ENCODE assay signal across 18 cellular contexts in the genomic region with DNA sequence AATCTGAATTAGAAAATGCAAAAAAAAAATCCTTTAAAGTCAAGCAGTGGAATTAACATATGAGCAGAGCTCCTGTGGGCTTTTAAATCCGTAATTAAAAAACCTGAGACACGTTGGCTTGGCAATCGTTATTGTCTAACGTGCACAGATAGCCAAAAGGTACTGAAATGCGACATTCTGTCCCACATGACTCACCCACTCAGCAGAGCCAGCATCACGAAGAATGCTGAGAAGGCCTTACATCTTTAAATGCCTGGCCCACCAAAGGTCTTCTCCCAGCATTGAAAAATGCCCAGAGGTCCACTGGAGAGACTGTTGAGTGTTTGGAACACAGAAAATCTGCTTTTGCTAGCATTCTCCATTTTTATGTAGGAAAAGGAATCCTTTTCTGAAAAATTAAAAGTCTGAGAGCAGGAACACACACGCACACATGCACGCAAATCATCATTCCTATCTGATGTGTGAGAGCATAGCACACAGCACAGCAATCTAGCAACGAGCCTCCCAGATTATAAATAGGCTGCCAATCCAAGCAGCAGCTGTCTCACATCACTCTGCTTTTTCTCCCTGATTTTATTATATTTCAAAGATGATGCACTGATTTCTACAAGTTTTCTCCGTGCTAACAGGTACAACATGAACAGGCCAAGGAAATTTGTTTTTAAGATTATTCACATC.
DNase-seq lines count a peak whose midpoint lies in the region; ATAC-seq and TF ChIP-seq lines count a peak whose summit lies in the region.
"Had no signal": no experiment of that assay in that cellular context is flagged by ENCODE, and none has a peak within 500 bp of the region (broad histone marks: within the 10 kb centered on the region; RNA-seq: fewer than 3 reads in every experiment).

No MANE protein-coding gene starts in this region.

- H3K27me3 Mint-ChIP-seq in endodermal cell (ENCODE audit: insufficient read depth) (no peaks in the 10 kb centered on the region), nephron progenitor cell (ENCODE audit: low read depth, poor library complexity) (no peaks in the 10 kb centered on the region)
- no peaks in the 10 kb centered on the region for H3K27me3 Mint-ChIP-seq in activated naive CD8-positive, alpha-beta T cell treated with anti-CD3 and anti-CD28 coated beads, Interleukin-2, amount 50 U/mL, for 24 hours

- no peak for TF ChIP-seq RAD21 in SK-N-SH (IDR thresholded peaks at IDR 0.05; ENCODE audit: low read length)

- TF ChIP-seq CTCF in SK-N-SH (IDR thresholded peaks at IDR 0.05) (no peak), endodermal cell (conservative IDR thresholded peaks at IDR 0.05) (no peak), nephron progenitor cell (IDR thresholded peaks at IDR 0.05) (no peak)

- H3K4me1 Mint-ChIP-seq in endodermal cell (peaks cover 4% of the 10 kb centered on the region), nephron progenitor cell (no peaks in the 10 kb centered on the region)
- H3K4me1 Mint-ChIP-seq in activated naive CD8-positive, alpha-beta T cell treated with anti-CD3 and anti-CD28 coated beads, Interleukin-2, amount 50 U/mL, for 24 hours = no peaks in the 10 kb centered on the region
- H3K4me1 Mint-ChIP-seq: neural crest cell had no signal

- H3K4me1 ChIP-seq in SK-N-SH (ENCODE audit: control insufficient read depth in 1 of 2, insufficient read depth in 2 of 2, low read depth in 1 of 2, low read length in 1 of 2) (peaks cover 8 to 17% of the 10 kb centered on the region in 2 experiments), endodermal cell (ENCODE audit: control insufficient read depth, insufficient read depth, low read length) (peaks cover 4% of the 10 kb centered on the region)
- H3K4me1 ChIP-seq: colonic mucosa, vagina had no signal

- peaks cover 23% of the 10 kb centered on the region for H3F3A ChIP-seq in SK-N-SH (replicated peaks; ENCODE audit: insufficient read depth)

- TF ChIP-seq EP300 in SK-N-SH (IDR thresholded peaks at IDR 0.05; ENCODE audit: borderline replicate concordance in 1 of 2, low read depth in 1 of 2, low read length in 1 of 2) = no peak

- H3K27me3 ChIP-seq in SK-N-SH (ENCODE audit: insufficient read depth) (no peaks in the 10 kb centered on the region), endodermal cell (ENCODE audit: control insufficient read depth, insufficient read depth, low read length, poor library complexity, severe bottlenecking) (no peaks in the 10 kb centered on the region)
- H3K27me3 ChIP-seq: colonic mucosa, vagina had no signal

- H3K36me3 Mint-ChIP-seq in endodermal cell (ENCODE audit: low read depth) (no peaks in the 10 kb centered on the region), nephron progenitor cell (ENCODE audit: low read depth) (peaks cover 9% of the 10 kb centered on the region)
- no peaks in the 10 kb centered on the region for H3K36me3 Mint-ChIP-seq in activated naive CD8-positive, alpha-beta T cell treated with anti-CD3 and anti-CD28 coated beads, Interleukin-2, amount 50 U/mL, for 24 hours (ENCODE audit: low read depth)
- H3K36me3 Mint-ChIP-seq: activated naive CD4-positive, alpha-beta T cell treated with anti-CD3 and anti-CD28 coated beads, Interleukin-2, amount 50 U/mL, for 72 hours had no signal

- peak overlapping the region; percentile 44 to 73; a peak in 3 of 4 replicates for H3K27ac ChIP-seq in SK-N-SH (ENCODE audit: low read depth in 2 of 2, low read length in 1 of 2)
- no peak overlapping the region for H3K27ac ChIP-seq in endodermal cell (ENCODE audit: low read depth, low read length)
- H3K27ac ChIP-seq: colonic mucosa, vagina had no signal

- no peak overlapping the region for H2AFZ ChIP-seq in SK-N-SH (ENCODE audit: low read depth)

- H3K9me3 ChIP-seq in SK-N-SH = no peaks in the 10 kb centered on the region
- no peaks in the 10 kb centered on the region for H3K9me3 ChIP-seq in endodermal cell (ENCODE audit: control insufficient read depth, low read length)
- H3K9me3 ChIP-seq: colonic mucosa, vagina had no signal

- H4K20me1 ChIP-seq in SK-N-SH (ENCODE audit: insufficient read depth) = peaks cover 8% of the 10 kb centered on the region

- POLR2A ChIA-PET in SK-N-SH (lab: Yijun Ruan, JAX) = no interaction called here

- ATAC-seq in HG03457 (IDR thresholded peaks at IDR 0.05; ENCODE audit: unreplicated experiment) (no peak), GM21723 (IDR thresholded peaks at IDR 0.05; ENCODE audit: unreplicated experiment) (no peak), GM18873 (IDR thresholded peaks at IDR 0.05; ENCODE audit: low FRiP score, unreplicated experiment) (no peak)
- ATAC-seq in activated naive CD8-positive, alpha-beta T cell treated with anti-CD3 and anti-CD28 coated beads, Interleukin-2, amount 50 U/mL, for 24 hours = no peak
- ATAC-seq: activated naive CD4-positive, alpha-beta T cell treated with anti-CD3 and anti-CD28 coated beads, Interleukin-2, amount 50 U/mL, for 72 hours; sciatic nerve had no signal

- DNase-seq in AG20443 (ENCODE audit: low spot score) (peak; percentile 82), SK-N-SH (no peak), endodermal cell (no peak), nephron progenitor cell (no peak)
- DNase-seq in activated naive CD8-positive, alpha-beta T cell treated with anti-CD3 and anti-CD28 coated beads, Interleukin-2, amount 50 U/mL, for 24 hours = no peak
- DNase-seq: activated CD4-positive, alpha-beta T cell treated with anti-CD3 and anti-CD28 coated beads for 1 hour; colonic mucosa; erythroblast; RPMI8226; stimulated activated naive CD4-positive, alpha-beta T cell had no signal

- H3K36me3 ChIP-seq in SK-N-SH (replicated peaks in 1 of 2; ENCODE audit: control insufficient read depth in 1 of 2, insufficient read depth in 2 of 2, low read length in 1 of 2) (no peaks in the 10 kb centered on the region), endodermal cell (ENCODE audit: control insufficient read depth, insufficient read depth, low read length) (no peaks in the 10 kb centered on the region)
- H3K36me3 ChIP-seq: colonic mucosa, vagina had no signal

- H3K27ac Mint-ChIP-seq in endodermal cell (peak overlapping the region; percentile 59), nephron progenitor cell (peak overlapping the region; percentile 27)
- H3K27ac Mint-ChIP-seq in activated naive CD8-positive, alpha-beta T cell treated with anti-CD3 and anti-CD28 coated beads, Interleukin-2, amount 50 U/mL, for 24 hours = no peak overlapping the region
- H3K27ac Mint-ChIP-seq: activated naive CD4-positive, alpha-beta T cell treated with anti-CD3 and anti-CD28 coated beads, Interleukin-2, amount 50 U/mL, for 72 hours; T-helper 1 cell treated with Interleukin-12 subunit alpha and Interleukin-12 subunit beta and Interleukin-4 antibody, amounts not matched to agents 30 μg/mL and 1 μg/mL, for 36 hours had no signal

- H3K79me2 ChIP-seq in SK-N-SH (ENCODE audit: insufficient read depth) = peaks cover 15% of the 10 kb centered on the region

- WGBS in SK-N-SH (ENCODE audit: low lambda C conversion rate) = 44% methylated on average over 10 of the region's 10 CpGs
- WGBS in endodermal cell (ENCODE audit: insufficient coverage in 1 of 2, insufficient read length in 1 of 2), 2 experiments = 80 to 81% methylated on average over 10 of the region's 10 CpGs

- no peaks in the 10 kb centered on the region for H3K9me2 ChIP-seq in SK-N-SH

- CTCF ChIA-PET in SK-N-SH (lab: Yijun Ruan, JAX) = interaction anchor here (1.3 to 1.5 kb wide), 2 partner anchors 20 to 62 kb away, joined by 6 to 9 read pairs; no protein-coding TSS in a partner anchor

- peak overlapping the region; percentile 45 for H3K4me2 ChIP-seq in SK-N-SH

- H3K4me3 ChIP-seq in SK-N-SH (ENCODE audit: low read depth in 2 of 2, low read length in 1 of 2) = no peak overlapping the region; a peak in 2 of 4 replicates
- H3K4me3 ChIP-seq in endodermal cell (ENCODE audit: low read length) = no peak overlapping the region
- H3K4me3 ChIP-seq: colonic mucosa, vagina had no signal

- H3K9me3 Mint-ChIP-seq in endodermal cell (no peaks in the 10 kb centered on the region), nephron progenitor cell (no peaks in the 10 kb centered on the region)
- no peaks in the 10 kb centered on the region for H3K9me3 Mint-ChIP-seq in activated naive CD8-positive, alpha-beta T cell treated with anti-CD3 and anti-CD28 coated beads, Interleukin-2, amount 50 U/mL, for 24 hours
- H3K9me3 Mint-ChIP-seq: activated naive CD4-positive, alpha-beta T cell treated with anti-CD3 and anti-CD28 coated beads, Interleukin-2, amount 50 U/mL, for 72 hours; neural crest cell; T-helper 1 cell treated with Interleukin-12 subunit alpha and Interleukin-12 subunit beta and Interleukin-4 antibody, amounts not matched to agents 30 μg/mL and 1 μg/mL, for 36 hours had no signal

- H3K9ac ChIP-seq in SK-N-SH (peak overlapping the region; percentile 42; the same call in 1 of the 2 replicates), endodermal cell (ENCODE audit: extremely low read depth, low read length, poor library complexity, severe bottlenecking) (no peak overlapping the region)

- no peak overlapping the region for H3K4me3 Mint-ChIP-seq in endodermal cell
- H3K4me3 Mint-ChIP-seq in nephron progenitor cell = no peak overlapping the region
- H3K4me3 Mint-ChIP-seq in activated naive CD8-positive, alpha-beta T cell treated with anti-CD3 and anti-CD28 coated beads, Interleukin-2, amount 50 U/mL, for 24 hours = no peak overlapping the region
- H3K4me3 Mint-ChIP-seq: neural crest cell; T-helper 1 cell treated with Interleukin-12 subunit alpha and Interleukin-12 subunit beta and Interleukin-4 antibody, amounts not matched to agents 30 μg/mL and 1 μg/mL, for 36 hours had no signal

TF ChIP-seq in SK-N-SH, 30 proteins besides CTCF, POLR2A, EP300 and RAD21 (continues in another document):
- TF ChIP-seq EZH2phosphoT487 (IDR thresholded peaks at IDR 0.05; ENCODE audit: borderline replicate concordance, low read depth) = no peak
- TF ChIP-seq, protein P1, sequence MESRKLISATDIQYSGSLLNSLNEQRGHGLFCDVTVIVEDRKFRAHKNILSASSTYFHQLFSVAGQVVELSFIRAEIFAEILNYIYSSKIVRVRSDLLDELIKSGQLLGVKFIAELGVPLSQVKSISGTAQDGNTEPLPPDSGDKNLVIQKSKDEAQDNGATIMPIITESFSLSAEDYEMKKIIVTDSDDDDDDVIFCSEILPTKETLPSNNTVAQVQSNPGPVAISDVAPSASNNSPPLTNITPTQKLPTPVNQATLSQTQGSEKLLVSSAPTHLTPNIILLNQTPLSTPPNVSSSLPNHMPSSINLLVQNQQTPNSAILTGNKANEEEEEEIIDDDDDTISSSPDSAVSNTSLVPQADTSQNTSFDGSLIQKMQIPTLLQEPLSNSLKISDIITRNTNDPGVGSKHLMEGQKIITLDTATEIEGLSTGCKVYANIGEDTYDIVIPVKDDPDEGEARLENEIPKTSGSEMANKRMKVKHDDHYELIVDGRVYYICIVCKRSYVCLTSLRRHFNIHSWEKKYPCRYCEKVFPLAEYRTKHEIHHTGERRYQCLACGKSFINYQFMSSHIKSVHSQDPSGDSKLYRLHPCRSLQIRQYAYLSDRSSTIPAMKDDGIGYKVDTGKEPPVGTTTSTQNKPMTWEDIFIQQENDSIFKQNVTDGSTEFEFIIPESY (IDR thresholded peaks at IDR 0.05; ENCODE audit: borderline replicate concordance, low read depth) = no peak
- TF ChIP-seq NFIC (IDR thresholded peaks at IDR 0.05; ENCODE audit: borderline replicate concordance) = 0 out of 2 replicates have a peak, but pooled peaks have one; percentile 15
- peak; percentile 37; the same call in 1 of the 2 replicates for TF ChIP-seq JUND (IDR thresholded peaks at IDR 0.05)
